15 cellular contexts compared by ENCODE assay signal in the genomic region with DNA sequence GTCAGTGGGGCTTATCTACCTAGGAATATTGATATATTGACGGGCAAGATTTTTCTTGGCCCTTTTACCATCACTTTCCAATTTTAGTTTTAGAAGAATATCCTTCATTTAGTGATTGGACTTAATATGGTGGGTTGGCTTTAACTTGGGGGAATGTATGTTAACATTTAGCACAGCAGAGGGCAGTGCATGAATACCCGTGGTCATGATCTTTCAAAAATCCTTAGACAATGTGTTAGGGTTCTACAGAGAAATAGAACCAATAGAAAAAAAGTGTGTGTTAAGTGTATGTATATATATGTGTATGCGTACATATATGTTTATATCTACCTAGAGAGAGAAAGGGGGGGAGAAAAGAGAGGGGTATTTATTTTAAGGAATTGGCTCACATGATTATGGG. TPM values are rescaled to one million over a fixed set of nuclear protein-coding genes. Genes with fewer than 3 reads are reported as not detected.
A peak's percentile ranks its signal among the peaks of the same experiment; 100 is the strongest.
DNase-seq lines count a peak whose midpoint lies in the region; ATAC-seq, FAIRE-seq and TF ChIP-seq lines count a peak whose summit lies in the region.
"Had no signal": no experiment of that assay in that cellular context is flagged by ENCODE, and none has a peak within 500 bp of the region (broad histone marks: within the 10 kb centered on the region; RNA-seq: fewer than 3 reads in every experiment).

No MANE protein-coding gene starts in this region.

- TF ChIP-seq POLR2A in GM12878 (IDR thresholded peaks at IDR 0.05; ENCODE audit: low read depth, low read length) (no peak), right lobe of liver (IDR thresholded peaks at IDR 0.05) (no peak)

- no peaks in the 10 kb centered on the region for H3K9me3 ChIP-seq in GM12878 (replicated peaks; ENCODE audit: control insufficient read depth, insufficient read depth, low read length)
- H3K9me3 ChIP-seq in right lobe of liver, result no peaks in the 10 kb centered on the region
- H3K9me3 ChIP-seq: MG63, testis had no signal

- in situ Hi-C loops in GM12878 (cut with MboI), result loop anchor here (5.0 kb wide), 1 partner anchor 61 kb away; no protein-coding TSS in a partner anchor

- no peak for FAIRE-seq in GM12878 (lab: Jason Lieb, UNC)

- H3K36me3 ChIP-seq in GM12878 (ENCODE audit: control insufficient read depth in 2 of 2, insufficient read depth in 2 of 2, low read length in 1 of 2) (no peaks in the 10 kb centered on the region), right lobe of liver (no peaks in the 10 kb centered on the region)
- H3K36me3 ChIP-seq: MG63 had no signal

- DNase-seq in ELR (ENCODE audit: low read depth), result peak; percentile 28
- DNase-seq in GM12878 (ENCODE audit: low read depth, low spot score), result no peak
- no peak for DNase-seq in right lobe of liver
- DNase-seq in omental fat pad (ENCODE audit: low spot score), result no peak
- no peak for DNase-seq in NOMO-1 treated with dmso at 0.1 percent for 144 hours (lab: John Stamatoyannopoulos, UW; ENCODE audit: unreplicated experiment)
- DNase-seq in NCI-H187 treated with DMSO at 0.1 percent for 48 hours (lab: John Stamatoyannopoulos, UW), result no peak
- DNase-seq: activated CD4-positive, CD25-positive, alpha-beta regulatory T cell; activated CD8-positive, alpha-beta memory T cell treated with anti-CD3 and anti-CD28 coated beads, Interleukin-2, amount 50 U/mL, for 48 hours; activated naive CD4-positive, alpha-beta T cell treated with anti-CD3 and anti-CD28 coated beads, Interleukin-2, amount 10 ng/mL, durations not matched to agents 7 days and 5 days; GDM1; islet precursor cell; MG63; OCI-M1; testis had no signal

- no peaks in the 10 kb centered on the region for H4K20me1 ChIP-seq in GM12878 (ENCODE audit: control insufficient read depth, insufficient read depth)

- ATAC-seq in GM12878, result no peak
- ATAC-seq in right lobe of liver, result peak in 1 of 4 donors; percentile 19
- ATAC-seq in omental fat pad (ENCODE audit: low FRiP score), result no peak

- H3K4me3 ChIP-seq in GM12878 (no peak overlapping the region), right lobe of liver (no peak overlapping the region)
- H3K4me3 ChIP-seq: MG63, testis had no signal

- H3K79me2 ChIP-seq in GM12878 (ENCODE audit: control insufficient read depth, insufficient read depth, low read length), result no peaks in the 10 kb centered on the region

- no peak overlapping the region for H3K9ac ChIP-seq in GM12878 (ENCODE audit: control insufficient read depth, insufficient read depth, low read length)

- intact Hi-C loops in GM12878 (cut with micrococcal nuclease; ENCODE audit: unreplicated experiment), result no loop called here
- intact Hi-C loops in right lobe of liver (cut with DNase I), result loop anchor here in 1 of 2 donors (10.0 kb wide), 1 partner anchor 119 kb away; no protein-coding TSS in a partner anchor

- SMC1A ChIA-PET in GM12878 (lab: Charles Lee; ENCODE audit: uncharacterized antibody, unreplicated experiment), result interaction anchor here (1.1 to 3.6 kb wide), 2 partner anchors 61 to 92 kb away, joined by 4 to 49 read pairs; no protein-coding TSS in a partner anchor

- no peak overlapping the region for H2AFZ ChIP-seq in GM12878 (ENCODE audit: control insufficient read depth, low read depth, low read length)

- H3K4me1 ChIP-seq in GM12878 (ENCODE audit: control insufficient read depth, insufficient read depth, low read length) (peaks cover 17% of the 10 kb centered on the region), right lobe of liver (peaks cover 0 to 7% (median 0%) of the 10 kb centered on the region in 4 donors)
- H3K4me1 ChIP-seq: testis had no signal

- H3K27ac ChIP-seq in GM12878 (ENCODE audit: control insufficient read depth, insufficient read depth) (no peak overlapping the region), right lobe of liver (no peak overlapping the region)
- H3K27ac ChIP-seq: testis had no signal

- no TSS peak for BruUV-seq in GM12878 (replicated peaks; lab: Mats Ljungman, UMichigan)

- no peak for TF ChIP-seq EP300 in GM12878 (IDR thresholded peaks at IDR 0.05; ENCODE audit: borderline replicate concordance in 1 of 2, control insufficient read depth in 1 of 2, low read depth in 2 of 2, low read length in 2 of 2)

- no peak overlapping the region for H3K4me2 ChIP-seq in GM12878 (ENCODE audit: control insufficient read depth, insufficient read depth)

- TF ChIP-seq CTCF in LNCAP (IDR thresholded peaks at IDR 0.05) (peak; percentile 18; the same call in 1 of the 2 replicates), GM12878 (IDR thresholded peaks at IDR 0.05 in 2 of 3, conservative IDR thresholded peaks at IDR 0.05 in 1 of 3; ENCODE audit: control insufficient read depth in 2 of 3, extremely low read depth in 1 of 3, insufficient read depth in 1 of 3, low read depth in 3 of 3, low read length in 3 of 3) (peak in 2 of 3 experiments; percentile 16 to 23; a peak in 3 of 6 replicates), right lobe of liver (IDR thresholded peaks at IDR 0.05) (peak in 3 of 4 donors; percentile 19 to 21 (median 21)), omental fat pad (IDR thresholded peaks at IDR 0.05) (no peak)

- RAD21 ChIA-PET in GM12878 (lab: Charles Lee; ENCODE audit: unreplicated experiment), result no interaction called here

- POLR2A ChIA-PET in GM12878 (lab: Charles Lee), result no interaction called here

- WGBS in GM12878 (ENCODE audit: insufficient coverage, insufficient replicate concordance, low lambda C conversion rate, missing lambda C conversion rate), result 34% methylated on average over 3 of the region's 3 CpGs
- WGBS in right lobe of liver (ENCODE audit: insufficient coverage, low coverage, low lambda C conversion rate, missing lambda C conversion rate), result 60% methylated on average over 3 of the region's 3 CpGs

- no peak for TF ChIP-seq RAD21 in GM12878 (IDR thresholded peaks at IDR 0.05; ENCODE audit: insufficient read depth, low read depth, low read length)

- CTCF ChIA-PET in GM12878 (lab: Yijun Ruan, JAX), result interaction anchor here (2.5 to 4.6 kb wide), 4 partner anchors 10 to 121 kb away, joined by 15 to 52 read pairs (median 32); a partner anchor contains a TSS

- no peaks in the 10 kb centered on the region for H3K27me3 ChIP-seq in GM12878 (replicated peaks in 1 of 2; ENCODE audit: control insufficient read depth in 2 of 2, insufficient read depth in 2 of 2, low read length in 1 of 2)
- no peaks in the 10 kb centered on the region for H3K27me3 ChIP-seq in right lobe of liver
- H3K27me3 ChIP-seq: MG63, testis had no signal

TF ChIP-seq in GM12878, 131 proteins besides CTCF, POLR2A, EP300 and RAD21 (continues in another document):
- TF ChIP-seq NFYA (IDR thresholded peaks at IDR 0.05; ENCODE audit: borderline replicate concordance, low read depth, low read length), result no peak
- no peak for TF ChIP-seq CHD1 (IDR thresholded peaks at IDR 0.05; ENCODE audit: low read depth, low read length)
- TF ChIP-seq SIX5 (IDR thresholded peaks at IDR 0.05; ENCODE audit: low read depth, low read length, severe bottlenecking), result no peak
- no peak for TF ChIP-seq POLR2AphosphoS2 (IDR thresholded peaks at IDR 0.05; ENCODE audit: low read depth, low read length)
- peak; percentile 20; the same call in 1 of the 2 replicates for TF ChIP-seq SMC3 (IDR thresholded peaks at IDR 0.05; ENCODE audit: borderline replicate concordance, low read length)
- TF ChIP-seq RUNX3 (IDR thresholded peaks at IDR 0.05; ENCODE audit: low read length), result no peak
- TF ChIP-seq, protein P1, sequence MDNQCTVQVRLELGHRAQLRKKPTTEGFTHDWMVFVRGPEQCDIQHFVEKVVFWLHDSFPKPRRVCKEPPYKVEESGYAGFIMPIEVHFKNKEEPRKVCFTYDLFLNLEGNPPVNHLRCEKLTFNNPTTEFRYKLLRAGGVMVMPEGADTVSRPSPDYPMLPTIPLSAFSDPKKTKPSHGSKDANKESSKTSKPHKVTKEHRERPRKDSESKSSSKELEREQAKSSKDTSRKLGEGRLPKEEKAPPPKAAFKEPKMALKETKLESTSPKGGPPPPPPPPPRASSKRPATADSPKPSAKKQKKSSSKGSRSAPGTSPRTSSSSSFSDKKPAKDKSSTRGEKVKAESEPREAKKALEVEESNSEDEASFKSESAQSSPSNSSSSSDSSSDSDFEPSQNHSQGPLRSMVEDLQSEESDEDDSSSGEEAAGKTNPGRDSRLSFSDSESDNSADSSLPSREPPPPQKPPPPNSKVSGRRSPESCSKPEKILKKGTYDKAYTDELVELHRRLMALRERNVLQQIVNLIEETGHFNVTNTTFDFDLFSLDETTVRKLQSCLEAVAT (IDR thresholded peaks at IDR 0.05), result no peak

RNA-seq across cellular contexts. Expression of a gene that starts 36.9 kb away (rescaled TPM):
- total RNA-seq in GM12878 (2013; cell fraction: nucleolus; rRNA removed), result not detected in 2 replicates
- total RNA-seq in GM12878 (2014; rRNA removed) (not detected in 2 replicates), GM12878 (2014; rRNA removed; fragmentation: Illumina TruSeq; extraction: Trizol) (not detected in 2 replicates), GM12878 (2021) (not detected in 2 replicates), right lobe of liver (under 1 TPM in 4 of 6 experiments, not detected in 2; 0.22 to 0.99 (median 0.27) TPM), omental fat pad (10 to 100 TPM in 1 of 4 donors, 1 to 10 TPM in 3; 2.8 to 10.6 (median 4.7) TPM)
- polyA plus RNA-seq in GM12878 (2011; ENCODE audit: low read depth), result not detected
- polyA plus RNA-seq in GM12878 (2011; rRNA removed) (0.07 and 0.26 TPM in 2 replicates), GM12878 (2014; fragmentation: Illumina TruSeq; extraction: Trizol) (not detected in 2 replicates), GM12878 (2014; fragmentation: Nextera tagmentation; extraction: Ambion mirVana) (under 1 TPM in 1 of 2 experiments, not detected in 1; 0.05 TPM), GM12878 (2014; rRNA removed) (not detected in 2 replicates), GM12878 (2016; fragmentation: Nextera tagmentation; extraction: Ambion mirVana) (not detected)
- polyA plus RNA-seq in GM12878 (2011; cell fraction: cytosol; rRNA removed), result 0.03 and 11.4 TPM in 2 replicates
- 0.12 and 0.15 TPM in 2 replicates for polyA plus RNA-seq in GM12878 (2011; cell fraction: nucleus; rRNA removed)
- polyA plus RNA-seq in GM12878 (2012), result 0.17 TPM in 1 of 2 replicates, not detected in the other
- polyA minus RNA-seq in GM12878 (2011; rRNA and poly(A)+ RNA removed), result 0.29 TPM in 1 of 2 replicates, not detected in the other
- polyA minus RNA-seq in GM12878 (2011; cell fraction: cytosol; rRNA and poly(A)+ RNA removed), result not detected in 2 replicates
- not detected in 2 replicates for polyA minus RNA-seq in GM12878 (2011; cell fraction: nucleus; rRNA and poly(A)+ RNA removed)

Comparison
In these comparisons a context has a peak if more than half of its experiments do, and no peak if none do; other contexts are left out.
1. CTCF ChIP-seq: peak in LNCAP (single experiment), GM12878 (2 of 3) and right lobe of liver (3 of 4); none in omental fat pad (0 of 3).